Comparison of ENCODE assay signal across 23 cellular contexts in genomic region chr18:57710226-57710625, GRCh38.
"Had no signal": no experiment of that assay in that cellular context is flagged by ENCODE, and none has a peak within 500 bp of the region (broad histone marks: within the 10 kb centered on the region; RNA-seq: fewer than 3 reads in every experiment).

No MANE protein-coding gene starts in this region.

- H3K9me3 ChIP-seq: right lobe of liver, stomach, suprapubic skin had no signal

- ATAC-seq: foreskin keratinocyte; right lobe of liver; stimulated activated memory B cell treated with anti-CD40 and anti-IgM and Interleukin-4, amounts not matched to agents 10 μg/mL and 1 μg/mL and 100 μg/mL, for 72 hours; T-cell had no signal

- H3K36me3 ChIP-seq: brain microvascular endothelial cell, left ventricle myocardium inferior, right lobe of liver, suprapubic skin, WERI-Rb-1 had no signal

- H3K4me3 ChIP-seq: hepatocyte, left ventricle myocardium inferior, right lobe of liver, stomach, suprapubic skin had no signal

- DNase-seq: activated CD4-positive, CD25-positive, alpha-beta regulatory T cell treated with anti-CD3 and anti-CD28 coated beads, Interleukin-2, amount 50 U/mL, for 72 hours; activated gamma-delta T cell treated with Interleukin-2 at 50 U/mL for 16 hours; activated T-cell treated with anti-CD3 and anti-CD28 coated beads, Interleukin-2, amount 50 U/mL, for 1 hour; aorta; brain microvascular endothelial cell; caudate nucleus; dermis blood vessel endothelial cell; effector CD8-positive, alpha-beta T cell; foreskin keratinocyte; immature natural killer cell; kidney glomerular epithelial cell; left ventricle myocardium inferior; mammary epithelial cell; nucleus accumbens; right lobe of liver; small intestine; stimulated activated CD4-positive, alpha-beta T cell treated with anti-CD3 and anti-CD28 coated beads, Interleukin-2, amount 100 ng/mL, for 24 hours; stomach; T-cell; WERI-Rb-1 had no signal

- H3K27ac ChIP-seq: brain microvascular endothelial cell, foreskin keratinocyte, hepatocyte, left ventricle myocardium inferior, right lobe of liver, suprapubic skin, WERI-Rb-1 had no signal

- H3K27me3 ChIP-seq: brain microvascular endothelial cell, foreskin keratinocyte, hepatocyte, right lobe of liver, stomach, suprapubic skin had no signal
